Comparison of ENCODE assay signal across 25 cellular contexts in genomic region chr3:95387242-95388021, GRCh38.
DNase-seq lines count a peak whose midpoint lies in the region; ATAC-seq, FAIRE-seq and TF ChIP-seq lines count a peak whose summit lies in the region.
"Had no signal": no experiment of that assay in that cellular context is flagged by ENCODE, and none has a peak within 500 bp of the region (broad histone marks: within the 10 kb centered on the region; RNA-seq: fewer than 3 reads in every experiment).

No MANE protein-coding gene starts in this region.

- H3K4me3 ChIP-seq in OCI-LY3 (ENCODE audit: low read length) = peak overlapping the region; percentile 37
- H3K4me3 ChIP-seq: hepatocyte, MG63, right lobe of liver had no signal

- no peaks in the 10 kb centered on the region for H3K4me1 Mint-ChIP-seq in effector memory CD8-positive, alpha-beta T cell (ENCODE audit: low read depth in 2 of 2)
- H3K4me1 Mint-ChIP-seq: activated CD4-positive, alpha-beta T cell treated with anti-CD3 and anti-CD28 coated beads for 36 hours had no signal

- H3K27me3 ChIP-seq in OCI-LY3 (ENCODE audit: low read depth, low read length) = no peaks in the 10 kb centered on the region
- H3K27me3 ChIP-seq: hepatocyte, MG63, right lobe of liver had no signal

- TF ChIP-seq CTCF in OCI-LY3 (IDR thresholded peaks at IDR 0.05; ENCODE audit: low read depth, low read length) = no peak

- H3K36me3 ChIP-seq in OCI-LY3 (replicated peaks; ENCODE audit: low read depth, low read length) = no peaks in the 10 kb centered on the region
- H3K36me3 ChIP-seq: MG63, right lobe of liver had no signal

- no peaks in the 10 kb centered on the region for H3K27me3 Mint-ChIP-seq in effector memory CD8-positive, alpha-beta T cell
- H3K27me3 Mint-ChIP-seq: activated CD4-positive, alpha-beta T cell treated with anti-CD3 and anti-CD28 coated beads for 36 hours had no signal

- H3K9me3 ChIP-seq in OCI-LY3 (ENCODE audit: insufficient read depth, low read length) = no peaks in the 10 kb centered on the region
- H3K9me3 ChIP-seq: MG63, right lobe of liver had no signal

- H4K20me1 ChIP-seq in OCI-LY3 (ENCODE audit: insufficient read depth, low read length) = no peaks in the 10 kb centered on the region

- peak overlapping the region; percentile 70 for H3K4me2 ChIP-seq in OCI-LY3 (ENCODE audit: low read length)
- H3K4me2 ChIP-seq: hepatocyte had no signal

- H3K4me3 Mint-ChIP-seq in effector memory CD8-positive, alpha-beta T cell = no peak overlapping the region
- H3K4me3 Mint-ChIP-seq: activated CD4-positive, alpha-beta T cell treated with anti-CD3 and anti-CD28 coated beads for 36 hours; CD8-positive, alpha-beta T cell had no signal

- DNase-seq in GM12892 (ENCODE audit: insufficient read length) = no peak
- no peak for DNase-seq in effector memory CD8-positive, alpha-beta T cell
- DNase-seq in activated naive CD4-positive, alpha-beta T cell treated with Interleukin-2 at 50 U/mL for 16 hours = no peak
- no peak for DNase-seq in stimulated activated naive CD8-positive, alpha-beta T cell treated with anti-CD3 and anti-CD28 coated beads, Interleukin-15, Interleukin-2, amounts not matched to agents 100 U/mL and 50 U/mL, for 24 hours
- DNase-seq: ACHN; activated CD4-positive, alpha-beta T cell treated with anti-CD3 and anti-CD28 coated beads for 36 hours; activated CD8-positive, alpha-beta memory T cell treated with anti-CD3 and anti-CD28 coated beads, Interleukin-2, amount 50 U/mL, for 4 hours; activated gamma-delta T cell; CD8-positive, alpha-beta T cell; cerebellar nuclear complex; kidney glomerular epithelial cell; MG63; midbrain; NCI-H2081; NK-92 treated with Interleukin-12 subunit alpha and Interleukin-12 subunit beta, amount 100 ng/mL, for 24 hours; nucleus accumbens; right lobe of liver; SIG-M5; stimulated activated CD4-positive, alpha-beta T cell treated with anti-CD3 and anti-CD28 coated beads, Interleukin-2, amount 100 ng/mL, for 24 hours; T1000 had no signal

- H3K27ac Mint-ChIP-seq in effector memory CD8-positive, alpha-beta T cell = no peak overlapping the region
- H3K27ac Mint-ChIP-seq: activated CD4-positive, alpha-beta T cell treated with anti-CD3 and anti-CD28 coated beads for 36 hours; CD8-positive, alpha-beta T cell had no signal

- peak overlapping the region; percentile 62 for H2AFZ ChIP-seq in OCI-LY3 (ENCODE audit: low read depth, low read length)
- H2AFZ ChIP-seq: hepatocyte had no signal

- peak overlapping the region; percentile 20; the same call in 1 of the 2 replicates for H3K9ac ChIP-seq in OCI-LY3 (ENCODE audit: low read length)

- H3K4me1 ChIP-seq in OCI-LY3 (ENCODE audit: low read length) = peaks cover 19% of the 10 kb centered on the region
- H3K4me1 ChIP-seq: right lobe of liver had no signal

- ATAC-seq in GM19397 (IDR thresholded peaks at IDR 0.05; ENCODE audit: unreplicated experiment) = peak; percentile 70
- ATAC-seq in HG03025 (IDR thresholded peaks at IDR 0.05; ENCODE audit: low FRiP score, unreplicated experiment) = peak; percentile 69
- ATAC-seq in effector memory CD8-positive, alpha-beta T cell (replicated peaks) = no peak
- no peak for ATAC-seq in stimulated activated naive CD8-positive, alpha-beta T cell treated with anti-CD3 and anti-CD28 coated beads, Interleukin-15, Interleukin-2, amounts not matched to agents 100 U/mL and 50 U/mL, for 24 hours
- no peak for ATAC-seq in HG02623 (IDR thresholded peaks at IDR 0.05; ENCODE audit: unreplicated experiment)
- ATAC-seq: activated CD4-positive, alpha-beta T cell treated with anti-CD3 and anti-CD28 coated beads for 36 hours; CD8-positive, alpha-beta T cell; right lobe of liver had no signal

- H3K36me3 Mint-ChIP-seq in effector memory CD8-positive, alpha-beta T cell (ENCODE audit: insufficient read depth) = no peaks in the 10 kb centered on the region
- H3K36me3 Mint-ChIP-seq: CD8-positive, alpha-beta T cell had no signal

- H3K9me3 Mint-ChIP-seq in effector memory CD8-positive, alpha-beta T cell = peaks cover 0 to 6% of the 10 kb centered on the region in 2 donors

- H3K79me2 ChIP-seq in OCI-LY3 (ENCODE audit: low read length) = no peaks in the 10 kb centered on the region
- H3K79me2 ChIP-seq: hepatocyte had no signal

- H3K27ac ChIP-seq in OCI-LY3 (ENCODE audit: low read length) = peak overlapping the region; percentile 63
- H3K27ac ChIP-seq: hepatocyte, right lobe of liver had no signal

- no peak for TF ChIP-seq POLR2A in GM12892 (IDR thresholded peaks at IDR 0.05; ENCODE audit: low read depth, low read length)

- peak; percentile 67 for FAIRE-seq in GM12892 (lab: Jason Lieb, UNC)

Comparison
In these comparisons a context has a peak if more than half of its experiments do, and no peak if none do; other contexts are left out.
1. ATAC-seq: peak in GM19397 (single experiment) and HG03025 (single experiment); none in effector memory CD8-positive, alpha-beta T cell (single experiment), stimulated activated naive CD8-positive, alpha-beta T cell treated with anti-CD3 and anti-CD28 coated beads, Interleukin-15, Interleukin-2, amounts not matched to agents 100 U/mL and 50 U/mL, for 24 hours (single experiment) and HG02623 (single experiment).